ENCODE assay signal across 35 cellular contexts in genomic region chr6:140977425-140977824, GRCh38.
DNase-seq lines count a peak whose midpoint lies in the region; FAIRE-seq and TF ChIP-seq lines count a peak whose summit lies in the region.
"Had no signal": no experiment of that assay in that cellular context is flagged by ENCODE, and none has a peak within 500 bp of the region (broad histone marks: within the 10 kb centered on the region; RNA-seq: fewer than 3 reads in every experiment).

No MANE protein-coding gene starts in this region.

- H3K79me2 ChIP-seq in GM23248 (ENCODE audit: insufficient read depth), result no peaks in the 10 kb centered on the region

- H3K9me3 ChIP-seq in GM23248 (ENCODE audit: low read depth), result no peaks in the 10 kb centered on the region
- H3K9me3 ChIP-seq in small intestine (ENCODE audit: control insufficient read depth, low read depth), result no peaks in the 10 kb centered on the region
- H3K9me3 ChIP-seq in effector memory CD4-positive, alpha-beta T cell (ENCODE audit: control insufficient read depth, low read length), result no peaks in the 10 kb centered on the region
- H3K9me3 ChIP-seq: esophagus squamous epithelium, HAP-1, SK-N-SH, suprapubic skin, upper lobe of right lung had no signal

- H3K4me1 ChIP-seq in GM23248 (ENCODE audit: insufficient read depth), result peaks cover 38% of the 10 kb centered on the region
- H3K4me1 ChIP-seq in small intestine (ENCODE audit: control insufficient read depth in 2 of 2, insufficient read depth in 1 of 2, low read depth in 1 of 2, low read length in 1 of 2), result no peaks in the 10 kb centered on the region
- no peaks in the 10 kb centered on the region for H3K4me1 ChIP-seq in effector memory CD4-positive, alpha-beta T cell (ENCODE audit: control insufficient read depth, insufficient read depth, low read length, poor library complexity, severe bottlenecking)
- H3K4me1 ChIP-seq: HAP-1 had no signal

- H3F3A ChIP-seq in GM23248 (ENCODE audit: insufficient read depth), result peaks cover 33% of the 10 kb centered on the region; the same call in 1 of the 2 replicates

- no peak overlapping the region for H3K27ac ChIP-seq in GM23248
- H3K27ac ChIP-seq in small intestine (ENCODE audit: low read depth in 1 of 2, low read length in 1 of 2), result no peak overlapping the region
- H3K27ac ChIP-seq in effector memory CD4-positive, alpha-beta T cell (ENCODE audit: insufficient read depth, low read length, poor library complexity, severe bottlenecking), result no peak overlapping the region
- H3K27ac ChIP-seq: esophagus squamous epithelium, PC-9, suprapubic skin, upper lobe of right lung had no signal

- no peak for FAIRE-seq in small intestine (lab: Jason Lieb, UNC)
- FAIRE-seq: A204.1, endometrium had no signal

- peak overlapping the region; percentile 28; the same call in 1 of the 2 replicates for H2AFZ ChIP-seq in GM23248
- H2AFZ ChIP-seq: PC-9 had no signal

- H3K9ac ChIP-seq in GM23248, result no peak overlapping the region
- H3K9ac ChIP-seq: SK-N-SH had no signal

- in situ Hi-C loops in GM23248 (cut with MboI), result no loop called here

- peak; percentile 10 for DNase-seq in AG08395 (ENCODE audit: low spot score)
- DNase-seq in GM23248, result peak; percentile 57
- peak; percentile 73 for DNase-seq in dedifferentiated amniotic fluid mesenchymal stem cell (ENCODE audit: extremely low spot score)
- peak; percentile 44 for DNase-seq in fibroblast of villous mesenchyme (ENCODE audit: low read depth)
- no peak for DNase-seq in H7
- no peak for DNase-seq in small intestine
- no peak for DNase-seq in NCI-H69 (lab: John Stamatoyannopoulos, UW)
- no peak for DNase-seq in effector memory CD4-positive, alpha-beta T cell
- DNase-seq: activated CD4-positive, alpha-beta T cell treated with anti-CD3 and anti-CD28 coated beads, Interleukin-2, amount 50 U/mL, for 4 hours; activated naive CD4-positive, alpha-beta T cell; activated naive CD8-positive, alpha-beta T cell treated with anti-CD3 and anti-CD28 coated beads, Interleukin-2, amount 50 U/mL, for 24 hours; activated T-cell treated with anti-CD3 and anti-CD28 coated beads, Interleukin-2, amount 50 U/mL, for 72 hours; caudate nucleus; CD4-positive, alpha-beta memory T cell; cortex of kidney; esophagus squamous epithelium; glutamatergic neuron; Karpas-422; mesenchymal stem cell; NCI-H1105; NCI-H187 treated with DMSO at 0.1 percent for 48 hours; NCI-H2171 treated with DMSO at 0.1 percent for 48 hours; NCI-H524 treated with DMSO at 0.1 percent for 48 hours; nephron progenitor cell; NK-92 treated with Interleukin-12 subunit alpha and Interleukin-12 subunit beta, amount 100 ng/mL, for 24 hours; PC-9; SK-N-SH; stimulated activated naive CD4-positive, alpha-beta T cell; T-helper 2 cell; upper lobe of right lung had no signal

- H3K9me2 ChIP-seq in GM23248 (ENCODE audit: insufficient read depth), result no peaks in the 10 kb centered on the region
- H3K9me2 ChIP-seq: SK-N-SH had no signal

- H3K4me3 ChIP-seq in GM23248 (no peak overlapping the region), fibroblast of villous mesenchyme (ENCODE audit: low read depth, low read length) (no peak overlapping the region), H7 (ENCODE audit: insufficient read depth, low read depth, low read length) (no peak overlapping the region), small intestine (ENCODE audit: low read depth in 1 of 2, low read length in 2 of 2) (no peak overlapping the region)
- H3K4me3 ChIP-seq in effector memory CD4-positive, alpha-beta T cell (ENCODE audit: insufficient read depth, low read depth, low read length, poor library complexity, severe bottlenecking), result no peak overlapping the region
- H3K4me3 ChIP-seq: esophagus squamous epithelium, HAP-1, PC-9, smooth muscle cell, suprapubic skin, upper lobe of right lung had no signal

- H3K36me3 ChIP-seq in GM23248 (ENCODE audit: low read depth), result no peaks in the 10 kb centered on the region
- no peaks in the 10 kb centered on the region for H3K36me3 ChIP-seq in H7 (replicated peaks; ENCODE audit: control insufficient read depth, insufficient read depth, low read length)
- H3K36me3 ChIP-seq in small intestine (ENCODE audit: control insufficient read depth in 2 of 2, insufficient read depth in 2 of 2, low read length in 2 of 2), result no peaks in the 10 kb centered on the region
- H3K36me3 ChIP-seq in effector memory CD4-positive, alpha-beta T cell (ENCODE audit: control insufficient read depth, insufficient read depth, low read length), result no peaks in the 10 kb centered on the region
- H3K36me3 ChIP-seq: esophagus squamous epithelium, HAP-1, suprapubic skin, upper lobe of right lung had no signal

- H3K4me2 ChIP-seq in GM23248 (ENCODE audit: unreplicated experiment), result no peak overlapping the region
- H3K4me2 ChIP-seq: PC-9, SK-N-SH, smooth muscle cell had no signal

- TF ChIP-seq CTCF in fibroblast of villous mesenchyme (IDR thresholded peaks at IDR 0.05; ENCODE audit: insufficient read depth, low read depth, low read length), result no peak

- 35 to 38% methylated on average over 2 of the region's 2 CpGs for WGBS in GM23248 (ENCODE audit: low coverage in 1 of 2, low lambda C conversion rate in 2 of 2, missing lambda C conversion rate in 2 of 2), 2 experiments
- WGBS in small intestine, 3 donors, result 50 to 85% (median 69%) methylated on average over 2 of the region's 2 CpGs

- H3K27me3 ChIP-seq in GM23248 (replicated peaks; ENCODE audit: insufficient read depth) (no peaks in the 10 kb centered on the region), H7 (ENCODE audit: control insufficient read depth, insufficient read depth, low read length) (no peaks in the 10 kb centered on the region), small intestine (ENCODE audit: control insufficient read depth in 2 of 2, insufficient read depth in 2 of 2, low read length in 2 of 2) (no peaks in the 10 kb centered on the region)
- no peaks in the 10 kb centered on the region for H3K27me3 ChIP-seq in effector memory CD4-positive, alpha-beta T cell (replicated peaks; ENCODE audit: control insufficient read depth, insufficient read depth, low read length, poor library complexity, severe bottlenecking)
- H3K27me3 ChIP-seq: esophagus squamous epithelium, suprapubic skin, upper lobe of right lung had no signal

- H4K20me1 ChIP-seq in GM23248 (ENCODE audit: insufficient read depth), result no peaks in the 10 kb centered on the region

Comparison
In these comparisons a context has a peak if more than half of its experiments do, and no peak if none do; other contexts are left out.
1. DNase-seq: peak in AG08395 (single experiment), GM23248 (single experiment), dedifferentiated amniotic fluid mesenchymal stem cell (single experiment) and fibroblast of villous mesenchyme (single experiment); none in H7 (single experiment), small intestine (single experiment), NCI-H69 (single experiment) and effector memory CD4-positive, alpha-beta T cell (0 of 3).